In the genomic region with DNA sequence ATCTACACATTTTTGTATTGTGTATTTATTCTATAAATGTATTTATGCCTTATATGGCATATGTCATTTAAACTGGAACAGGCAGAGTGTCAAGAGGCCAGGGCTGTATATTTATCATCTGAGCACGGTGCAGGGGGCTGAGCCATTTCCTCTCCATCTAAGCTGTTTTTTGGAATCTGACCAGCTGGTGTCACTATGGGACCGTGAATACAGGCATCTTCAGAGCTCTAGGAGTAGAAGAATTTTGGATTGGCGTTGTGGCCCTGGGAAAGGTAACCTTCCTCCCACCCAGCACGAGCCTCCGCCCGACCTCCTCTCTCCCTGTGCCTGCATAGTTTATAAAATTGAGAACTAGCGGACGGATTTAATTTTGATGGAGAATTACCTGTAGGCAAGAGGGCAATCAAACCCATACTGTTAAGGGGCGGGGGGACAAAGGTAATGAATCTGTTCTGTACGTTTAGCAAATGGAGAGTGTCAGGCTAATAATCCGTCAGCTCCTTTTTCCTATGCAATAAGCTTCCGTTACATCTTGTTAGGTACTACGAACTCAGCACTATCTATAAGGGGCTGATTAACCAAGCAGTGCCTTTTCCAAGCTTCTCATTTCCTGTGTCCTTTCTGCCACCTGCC, we compare ENCODE assay signal across 8 cellular contexts. TPM values are rescaled to one million over a fixed set of nuclear protein-coding genes. Genes with fewer than 3 reads are reported as not detected.
A peak's percentile ranks its signal among the peaks of the same experiment; 100 is the strongest.
DNase-seq lines count a peak whose midpoint lies in the region; ATAC-seq, FAIRE-seq and TF ChIP-seq lines count a peak whose summit lies in the region.

No MANE protein-coding gene starts in this region.

- H3K4me3 ChIP-seq in Caco-2 (ENCODE audit: low read depth, low read length), result no peak overlapping the region

- no peaks in the 10 kb centered on the region for H3K27me3 Mint-ChIP-seq in Caco-2 (ENCODE audit: insufficient read depth, unreplicated experiment)
- H3K27me3 Mint-ChIP-seq in activated naive CD4-positive, alpha-beta T cell treated with anti-CD3 and anti-CD28 coated beads, Interleukin-2, amount 10 ng/mL, durations not matched to agents 7 days and 5 days, result peaks cover 14% of the 10 kb centered on the region

- peak; percentile 73 to 80 for DNase-seq in Caco-2
- peak; percentile 64 for DNase-seq in HTR-8/SVneo (ENCODE audit: insufficient read length, low spot score)
- DNase-seq in OCI-M1 (lab: John Stamatoyannopoulos, UW), result peak; percentile 91
- peak; percentile 54 for DNase-seq in activated naive CD4-positive, alpha-beta T cell treated with anti-CD3 and anti-CD28 coated beads, Interleukin-2, amount 10 ng/mL, durations not matched to agents 7 days and 5 days
- peak; percentile 29 for DNase-seq in left cardiac atrium
- no peak for DNase-seq in sciatic nerve (ENCODE audit: low spot score)

- no peaks in the 10 kb centered on the region for H3K9me3 ChIP-seq in Caco-2

- peak overlapping the region; percentile 46 for H3K4me3 Mint-ChIP-seq in Caco-2 (ENCODE audit: unreplicated experiment)
- H3K4me3 Mint-ChIP-seq in activated naive CD4-positive, alpha-beta T cell treated with anti-CD3 and anti-CD28 coated beads, Interleukin-2, amount 10 ng/mL, durations not matched to agents 7 days and 5 days, result no peak overlapping the region

- no peaks in the 10 kb centered on the region for H3K9me3 Mint-ChIP-seq in Caco-2 (ENCODE audit: unreplicated experiment)
- no peaks in the 10 kb centered on the region for H3K9me3 Mint-ChIP-seq in activated naive CD4-positive, alpha-beta T cell treated with anti-CD3 and anti-CD28 coated beads, Interleukin-2, amount 10 ng/mL, durations not matched to agents 7 days and 5 days

- peaks cover 5% of the 10 kb centered on the region for H3K36me3 Mint-ChIP-seq in Caco-2 (ENCODE audit: insufficient read depth, unreplicated experiment)
- no peaks in the 10 kb centered on the region for H3K36me3 Mint-ChIP-seq in activated naive CD4-positive, alpha-beta T cell treated with anti-CD3 and anti-CD28 coated beads, Interleukin-2, amount 10 ng/mL, durations not matched to agents 7 days and 5 days

- no peak for FAIRE-seq in HTR-8/SVneo (lab: Jason Lieb, UNC)

- H3K27ac Mint-ChIP-seq in Caco-2 (ENCODE audit: unreplicated experiment), result peak overlapping the region; percentile 87
- H3K27ac Mint-ChIP-seq in activated naive CD4-positive, alpha-beta T cell treated with anti-CD3 and anti-CD28 coated beads, Interleukin-2, amount 10 ng/mL, durations not matched to agents 7 days and 5 days, result no peak overlapping the region

- H3K4me1 ChIP-seq in Caco-2, result peaks cover 5% of the 10 kb centered on the region; the same call in 1 of the 2 replicates

- POLR2A ChIA-PET in Caco-2 (lab: Charles Lee), result interaction anchor here (0.5 to 0.8 kb wide), 3 partner anchors 62 to 1176 kb away, joined by 3 to 4 read pairs (median 3); no protein-coding TSS in a partner anchor

- intact Hi-C loops in Caco-2 (cut with micrococcal nuclease; ENCODE audit: unreplicated experiment) (loop anchor here (1.0 to 10.0 kb wide), 6 partner anchors 23 to 851 kb away; no protein-coding TSS in a partner anchor), left cardiac atrium (cut with DNase I) (loop anchor here in 1 of 2 donors (2.0 kb wide), 1 partner anchor 87 kb away; no protein-coding TSS in a partner anchor), sciatic nerve (cut with DNase I) (no loop called here)

- peak; percentile 49 to 77 for TF ChIP-seq CTCF in Caco-2 (IDR thresholded peaks at IDR 0.05; ENCODE audit: insufficient read depth in 1 of 2, low read depth in 1 of 2, low read length in 1 of 2, severe bottlenecking in 1 of 2, unreplicated experiment in 1 of 2)

- H3K36me3 ChIP-seq in Caco-2 (ENCODE audit: control insufficient read depth, insufficient read depth, low read length), result no peaks in the 10 kb centered on the region

- CTCF ChIA-PET in Caco-2 (lab: Charles Lee), result interaction anchor here (0.7 to 2.6 kb wide), 11 partner anchors 24 to 774 kb away, joined by 3 to 91 read pairs (median 4); a partner anchor contains a TSS
- CTCF ChIA-PET in activated naive CD4-positive, alpha-beta T cell treated with anti-CD3 and anti-CD28 coated beads, Interleukin-2, amount 10 ng/mL, durations not matched to agents 7 days and 5 days (lab: Charles Lee), result interaction anchor here (0.9 to 4.6 kb wide), 3 partner anchors 56 to 91 kb away, joined by 3 to 83 read pairs (median 5); no protein-coding TSS in a partner anchor

- H3K27me3 ChIP-seq in Caco-2 (replicated peaks; ENCODE audit: control insufficient read depth, insufficient read depth, low read length), result no peaks in the 10 kb centered on the region

- ATAC-seq in GM19467 (IDR thresholded peaks at IDR 0.05; ENCODE audit: unreplicated experiment) (peak; percentile 81), left cardiac atrium (peak; percentile 59 to 70), sciatic nerve (peak; percentile 68), HG03095 (IDR thresholded peaks at IDR 0.05; ENCODE audit: unreplicated experiment) (no peak)

- peaks cover 13% of the 10 kb centered on the region for H3K4me1 Mint-ChIP-seq in Caco-2 (ENCODE audit: low read depth, unreplicated experiment)
- no peaks in the 10 kb centered on the region for H3K4me1 Mint-ChIP-seq in activated naive CD4-positive, alpha-beta T cell treated with anti-CD3 and anti-CD28 coated beads, Interleukin-2, amount 10 ng/mL, durations not matched to agents 7 days and 5 days

- no TSS peak for BruUV-seq in Caco-2 (replicated peaks; lab: Mats Ljungman, UMichigan)

RNA-seq across cellular contexts. Expression of a gene that starts 29.0 kb away (rescaled TPM):
- 60.3 TPM in 2 replicates for total RNA-seq in Caco-2 (2022)
- total RNA-seq in left cardiac atrium, result 10 to 100 TPM; 14.5 to 18.5 TPM
- 13.2 TPM for total RNA-seq in sciatic nerve
